In the genomic region with DNA sequence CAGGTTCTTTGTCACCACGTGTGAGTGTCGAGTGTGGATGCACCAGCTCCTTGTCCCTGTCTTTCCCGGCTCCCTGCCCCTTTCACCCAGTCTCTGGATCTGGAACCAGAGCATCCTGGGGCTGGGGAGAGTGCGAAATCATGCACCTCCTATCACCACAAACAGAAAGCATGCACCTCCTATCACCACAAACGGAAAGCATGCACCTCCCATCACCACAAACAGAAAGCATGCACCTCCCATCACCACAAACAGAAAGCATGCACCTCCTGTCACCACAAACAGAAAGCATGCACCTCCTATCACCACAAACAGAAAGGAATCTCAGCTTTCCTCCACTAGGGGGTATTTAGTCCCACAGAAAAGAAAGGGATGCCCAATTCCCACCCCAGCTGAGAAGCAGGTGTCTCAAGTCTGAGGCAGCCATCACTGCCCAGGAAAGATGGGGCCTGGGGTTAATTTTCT, we compare ENCODE assay signal across 1 cellular context.
TF ChIP-seq lines count a peak whose summit lies in the region.

No MANE protein-coding gene starts in this region.

TF ChIP-seq in SK-N-SH treated with all-trans-retinoic acid at 6 μM for 48 hours, 23 proteins besides CTCF, POLR2A, EP300 and RAD21 (continued from another document):
- no peak for TF ChIP-seq OSR1 (CRISPR knock-in tag; IDR thresholded peaks at IDR 0.05)
